Comparison of ENCODE assay signal across 8 cellular contexts in the genomic region with DNA sequence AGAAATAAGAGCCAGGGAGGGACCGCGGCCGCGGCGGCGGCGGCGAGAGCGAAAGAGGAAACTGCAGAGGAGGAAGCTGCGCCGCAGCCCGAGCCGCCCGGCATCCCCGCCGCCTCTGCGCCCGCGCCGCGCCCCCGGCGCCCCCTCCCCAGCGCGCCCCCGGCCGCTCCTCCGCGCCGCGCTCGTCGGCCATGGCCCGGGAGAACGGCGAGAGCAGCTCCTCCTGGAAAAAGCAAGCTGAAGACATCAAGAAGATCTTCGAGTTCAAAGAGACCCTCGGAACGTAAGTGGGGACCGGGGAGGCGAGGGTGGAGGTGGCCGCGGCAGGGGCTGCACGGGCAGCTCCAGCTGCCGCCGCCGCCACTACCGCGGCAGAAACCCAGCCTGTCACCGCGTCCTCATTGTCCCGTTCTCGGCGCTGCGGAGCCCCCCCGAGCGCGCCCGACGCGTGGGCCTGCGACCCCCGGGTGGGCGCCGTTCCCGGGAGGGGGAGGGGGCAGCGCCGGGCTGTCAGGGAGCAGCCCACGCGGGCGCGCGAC. TPM values are rescaled to one million over a fixed set of nuclear protein-coding genes. Genes with fewer than 3 reads are reported as not detected.
DNase-seq lines count a peak whose midpoint lies in the region; ATAC-seq and TF ChIP-seq lines count a peak whose summit lies in the region.

No MANE protein-coding gene starts in this region.

- no peaks in the 10 kb centered on the region for H3K27me3 ChIP-seq in layer of hippocampus (ENCODE audit: control insufficient read depth, insufficient read depth, low read length)
- H3K27me3 ChIP-seq in tibial artery, result no peaks in the 10 kb centered on the region

- peaks cover 0 to 19% (median 9%) of the 10 kb centered on the region in 4 donors for H3K4me1 ChIP-seq in tibial artery

- peaks cover 10 to 14% of the 10 kb centered on the region in 2 donors for H3K36me3 Mint-ChIP-seq in activated naive CD4-positive, alpha-beta T cell treated with anti-CD3 and anti-CD28 coated beads, Interleukin-2, amount 50 U/mL, for 72 hours

- H3K27ac Mint-ChIP-seq in activated naive CD4-positive, alpha-beta T cell treated with anti-CD3 and anti-CD28 coated beads, Interleukin-2, amount 50 U/mL, for 72 hours, result peak overlapping the region; percentile 85 to 98

- no peaks in the 10 kb centered on the region for H3K9me3 ChIP-seq in tibial artery

- H3K36me3 ChIP-seq in tibial artery, result no peaks in the 10 kb centered on the region

- intact Hi-C loops in tibial artery (cut with DNase I; ENCODE audit: low total_unique reads), result no loop called here

- no peaks in the 10 kb centered on the region for H3K9me3 Mint-ChIP-seq in activated naive CD4-positive, alpha-beta T cell treated with anti-CD3 and anti-CD28 coated beads, Interleukin-2, amount 50 U/mL, for 72 hours

- peak overlapping the region; percentile 71 to 78 for H3K4me3 ChIP-seq in tibial artery

- peak in 1 of 2 experiments; percentile 3 for TF ChIP-seq CTCF in tibial artery (IDR thresholded peaks at IDR 0.05)

- H3K27ac ChIP-seq in layer of hippocampus (ENCODE audit: low read depth, low read length) (peak overlapping the region; percentile 57), tibial artery (peak overlapping the region; percentile 88 to 98)

- ATAC-seq in HG03066 (IDR thresholded peaks at IDR 0.05; ENCODE audit: low read depth, unreplicated experiment), result peak; percentile 53
- peak; percentile 0 to 71 for ATAC-seq in activated naive CD4-positive, alpha-beta T cell treated with anti-CD3 and anti-CD28 coated beads, Interleukin-2, amount 50 U/mL, for 72 hours

- DNase-seq in NCI-H146 (lab: John Stamatoyannopoulos, UW) (peak; percentile 65), NCI-H146 treated with DMSO at 0.1 percent for 48 hours (lab: John Stamatoyannopoulos, UW; ENCODE audit: unreplicated experiment) (no peak), tibial artery (no peak), iPS-NIHi7 (ENCODE audit: extremely low spot score) (no peak), KG1 (lab: John Stamatoyannopoulos, UW) (no peak)
- peak in 1 of 2 donors; percentile 27 for DNase-seq in activated naive CD4-positive, alpha-beta T cell treated with anti-CD3 and anti-CD28 coated beads, Interleukin-2, amount 50 U/mL, for 72 hours (ENCODE audit: low spot score in 2 of 2)

RNA-seq across cellular contexts. Expression of a gene that starts 0.3 kb away (rescaled TPM):
- 10 to 100 TPM in 1 of 2 donors, 1 to 10 TPM in 1; 1.1 to 13.0 TPM for total RNA-seq in activated naive CD4-positive, alpha-beta T cell treated with anti-CD3 and anti-CD28 coated beads, Interleukin-2, amount 50 U/mL, for 72 hours
